ENCODE assay signal across 1 cellular context in the genomic region with DNA sequence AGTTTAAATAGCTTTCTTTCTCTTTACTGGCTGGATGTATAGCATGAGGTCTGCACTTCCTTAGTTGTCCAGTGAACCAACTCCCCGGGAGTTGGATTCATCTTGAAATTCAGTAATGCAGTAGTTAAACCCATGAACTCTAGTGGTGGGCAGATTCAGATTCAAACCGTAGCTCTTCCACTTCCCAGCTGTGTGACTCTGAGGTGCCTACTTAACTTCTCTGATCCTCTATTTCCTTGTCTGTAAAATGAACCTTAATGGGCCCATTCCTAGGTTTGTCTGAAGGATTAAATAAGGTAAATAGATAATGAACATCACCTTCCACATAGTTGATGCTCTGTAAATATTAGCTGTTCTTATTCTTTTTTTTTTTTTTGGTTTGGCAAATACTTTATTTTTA.
TF ChIP-seq lines count a peak whose summit lies in the region.

No MANE protein-coding gene starts in this region.

TF ChIP-seq in SK-N-SH, 30 proteins besides CTCF, POLR2A, EP300 and RAD21:
- TF ChIP-seq SIN3A (IDR thresholded peaks at IDR 0.05; ENCODE audit: borderline replicate concordance, low read depth, low read length) = no peak
